In the genomic region with DNA sequence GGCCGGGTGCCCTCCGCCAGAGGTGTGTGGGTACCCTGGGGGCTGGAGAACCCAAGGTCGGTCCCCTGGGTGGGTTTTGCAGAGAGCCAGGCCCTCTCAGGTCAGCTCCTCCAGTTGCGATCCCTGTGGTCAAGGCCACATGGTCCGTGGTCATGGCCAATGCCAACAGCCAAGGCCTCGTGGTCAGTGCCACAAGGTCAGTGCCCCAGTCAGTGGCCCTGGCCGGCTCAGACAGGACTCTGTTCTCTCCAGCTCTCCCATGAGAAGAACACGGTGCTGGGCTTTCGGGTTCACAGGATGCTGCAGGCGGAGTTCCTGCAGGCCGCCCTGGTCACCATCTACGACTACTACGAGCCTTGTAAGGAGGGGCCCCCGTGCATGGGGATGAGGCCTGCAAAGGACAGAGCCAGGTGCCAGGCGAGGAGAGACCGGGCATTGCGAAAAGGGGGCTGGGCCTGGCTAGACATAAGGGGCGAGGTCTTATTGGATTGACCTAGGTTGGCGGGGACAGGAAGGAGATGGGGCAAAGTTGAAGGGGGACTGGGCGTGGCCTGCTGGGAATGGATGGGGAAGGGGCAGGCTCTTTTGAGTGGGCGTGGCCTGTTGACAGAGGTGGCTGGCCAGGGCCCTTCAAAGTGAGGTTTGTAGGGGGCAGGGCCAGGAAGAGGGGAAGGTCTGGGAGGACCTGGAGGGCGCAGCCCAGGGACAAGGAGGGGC, we compare ENCODE assay signal across 1 cellular context.
TF ChIP-seq lines count a peak whose summit lies in the region.

No MANE protein-coding gene starts in this region.

TF ChIP-seq in K562, 482 proteins besides CTCF, POLR2A, EP300 and RAD21:
- TF ChIP-seq ZFPM2 (CRISPR knock-in tag; IDR thresholded peaks at IDR 0.05) (no peak), PHF21A (IDR thresholded peaks at IDR 0.05; ENCODE audit: borderline replicate concordance, low read depth) (no peak), ZNF184 (CRISPR knock-in tag; IDR thresholded peaks at IDR 0.05) (no peak), ZNF740 (CRISPR knock-in tag; IDR thresholded peaks at IDR 0.05) (no peak), ZNF740 (tag; IDR thresholded peaks at IDR 0.05) (no peak), PHTF2 (CRISPR knock-in tag; IDR thresholded peaks at IDR 0.05) (no peak), U2AF1 (optimal IDR thresholded peaks at IDR 0.05; ENCODE audit: low read depth, low read length) (no peak), NCOA1 (IDR thresholded peaks at IDR 0.05; ENCODE audit: low read depth) (no peak), ZFP91 (CRISPR knock-in tag; IDR thresholded peaks at IDR 0.05) (no peak), ZNF561 (CRISPR knock-in tag; conservative IDR thresholded peaks at IDR 0.05) (no peak), USF2 (CRISPR knock-in tag; IDR thresholded peaks at IDR 0.05) (no peak)
